In genomic region chr2:227848586-227848985, GRCh38 we compare ENCODE assay signal across 11 cellular contexts. TPM values are rescaled to one million over a fixed set of nuclear protein-coding genes. Genes with fewer than 3 reads are reported as not detected.
DNase-seq lines count a peak whose midpoint lies in the region; ATAC-seq, FAIRE-seq and TF ChIP-seq lines count a peak whose summit lies in the region.
"Had no signal": no experiment of that assay in that cellular context is flagged by ENCODE, and none has a peak within 500 bp of the region (broad histone marks: within the 10 kb centered on the region; RNA-seq: fewer than 3 reads in every experiment).

No MANE protein-coding gene starts in this region.

- H3K4me3 Mint-ChIP-seq in activated naive CD4-positive, alpha-beta T cell treated with anti-CD3 and anti-CD28 coated beads, Interleukin-2, amount 10 ng/mL, durations not matched to agents 7 days and 5 days: no peak overlapping the region
- no peak overlapping the region for H3K4me3 Mint-ChIP-seq in chondrocyte (ENCODE audit: unreplicated experiment)
- H3K4me3 Mint-ChIP-seq: neural crest cell had no signal

- H3K36me3 ChIP-seq in GM12878 (ENCODE audit: control insufficient read depth in 2 of 2, insufficient read depth in 2 of 2, low read length in 1 of 2) (no peaks in the 10 kb centered on the region), OCI-LY7 (ENCODE audit: insufficient read depth, low read length) (no peaks in the 10 kb centered on the region)

- H3K9me3 Mint-ChIP-seq in activated naive CD4-positive, alpha-beta T cell treated with anti-CD3 and anti-CD28 coated beads, Interleukin-2, amount 50 U/mL, for 72 hours: peaks cover 0 to 9% of the 10 kb centered on the region in 2 donors
- no peaks in the 10 kb centered on the region for H3K9me3 Mint-ChIP-seq in activated naive CD4-positive, alpha-beta T cell treated with anti-CD3 and anti-CD28 coated beads, Interleukin-2, amount 10 ng/mL, durations not matched to agents 7 days and 5 days
- H3K9me3 Mint-ChIP-seq in chondrocyte (ENCODE audit: low read depth): peaks cover 4% of the 10 kb centered on the region

- no peaks in the 10 kb centered on the region for H3K27me3 ChIP-seq in GM12878 (replicated peaks in 1 of 2; ENCODE audit: control insufficient read depth in 2 of 2, insufficient read depth in 2 of 2, low read length in 1 of 2)

- no peaks in the 10 kb centered on the region for H3K27me3 Mint-ChIP-seq in activated naive CD4-positive, alpha-beta T cell treated with anti-CD3 and anti-CD28 coated beads, Interleukin-2, amount 10 ng/mL, durations not matched to agents 7 days and 5 days
- H3K27me3 Mint-ChIP-seq in chondrocyte (ENCODE audit: low read depth): no peaks in the 10 kb centered on the region

- H3K27ac ChIP-seq in GM12878 (ENCODE audit: control insufficient read depth, insufficient read depth) (peak overlapping the region; percentile 38), OCI-LY7 (ENCODE audit: low read depth, low read length, poor library complexity, severe bottlenecking) (no peak overlapping the region)

- no TSS peak for BruUV-seq in GM12878 (replicated peaks; lab: Mats Ljungman, UMichigan)
- BruUV-seq in OCI-LY7 (replicated peaks; lab: Mats Ljungman, UMichigan): no TSS peak

- intact Hi-C loops in GM12878 (cut with micrococcal nuclease; ENCODE audit: unreplicated experiment) (loop anchor here (2.0 to 10.0 kb wide), 4 partner anchors 34 to 524 kb away; partner anchors contain the start of gene MFF), OCI-LY7 (cut with micrococcal nuclease; ENCODE audit: unreplicated experiment) (no loop called here)

- no peaks in the 10 kb centered on the region; the same call in 1 of the 2 replicates for H3K9me2 ChIP-seq in OCI-LY7 (ENCODE audit: insufficient read depth, low read length)

- RAD21 ChIA-PET in GM12878 (lab: Charles Lee; ENCODE audit: unreplicated experiment): interaction anchor here (0.7 kb wide), 1 partner anchor 1009 kb away, joined by 3 read pairs; no protein-coding TSS in a partner anchor

- WGBS in GM12878 (ENCODE audit: insufficient coverage, insufficient replicate concordance, low lambda C conversion rate, missing lambda C conversion rate): 23% methylated on average over 4 of the region's 4 CpGs

- no peak overlapping the region for H3K27ac Mint-ChIP-seq in activated naive CD4-positive, alpha-beta T cell treated with anti-CD3 and anti-CD28 coated beads, Interleukin-2, amount 50 U/mL, for 72 hours
- H3K27ac Mint-ChIP-seq in activated naive CD4-positive, alpha-beta T cell treated with anti-CD3 and anti-CD28 coated beads, Interleukin-2, amount 10 ng/mL, durations not matched to agents 7 days and 5 days: no peak overlapping the region
- no peak overlapping the region for H3K27ac Mint-ChIP-seq in chondrocyte (ENCODE audit: unreplicated experiment)

- H3K4me1 ChIP-seq in GM12878 (ENCODE audit: control insufficient read depth, insufficient read depth, low read length) (peaks cover 8% of the 10 kb centered on the region; the same call in 1 of the 2 replicates), OCI-LY7 (ENCODE audit: insufficient read depth, low read length, poor library complexity, severe bottlenecking) (no peaks in the 10 kb centered on the region)

- no peaks in the 10 kb centered on the region for H4K20me1 ChIP-seq in GM12878 (ENCODE audit: control insufficient read depth, insufficient read depth)
- no peaks in the 10 kb centered on the region for H4K20me1 ChIP-seq in OCI-LY7 (ENCODE audit: insufficient read depth, low read length)

- H3K4me1 Mint-ChIP-seq in activated naive CD4-positive, alpha-beta T cell treated with anti-CD3 and anti-CD28 coated beads, Interleukin-2, amount 10 ng/mL, durations not matched to agents 7 days and 5 days: no peaks in the 10 kb centered on the region
- H3K4me1 Mint-ChIP-seq in chondrocyte (ENCODE audit: low read depth): peaks cover 44% of the 10 kb centered on the region
- H3K4me1 Mint-ChIP-seq: neural crest cell had no signal

- no peak overlapping the region for H3K9ac ChIP-seq in GM12878 (ENCODE audit: control insufficient read depth, insufficient read depth, low read length)

- TF ChIP-seq CTCF in GM12878 (IDR thresholded peaks at IDR 0.05 in 2 of 3, conservative IDR thresholded peaks at IDR 0.05 in 1 of 3; ENCODE audit: control insufficient read depth in 2 of 3, extremely low read depth in 1 of 3, insufficient read depth in 1 of 3, low read depth in 3 of 3, low read length in 3 of 3) (no peak), OCI-LY7 (conservative IDR thresholded peaks at IDR 0.05; ENCODE audit: low read length) (no peak), chondrocyte (IDR thresholded peaks at IDR 0.05) (no peak)

- FAIRE-seq in GM12878 (lab: Jason Lieb, UNC): peak; percentile 62

- H2AFZ ChIP-seq in GM12878 (ENCODE audit: control insufficient read depth, low read depth, low read length) (no peak overlapping the region; the same call in 1 of the 2 replicates), OCI-LY7 (ENCODE audit: low read length) (no peak overlapping the region)

- 0 out of 4 replicates have a peak, but pooled peaks of 1 of the 2 experiments have one; percentile 50 for TF ChIP-seq EP300 in GM12878 (IDR thresholded peaks at IDR 0.05; ENCODE audit: borderline replicate concordance in 1 of 2, control insufficient read depth in 1 of 2, low read depth in 2 of 2, low read length in 2 of 2)

- H3K9me3 ChIP-seq in GM12878 (replicated peaks; ENCODE audit: control insufficient read depth, insufficient read depth, low read length): no peaks in the 10 kb centered on the region; the same call in 2 of the 3 replicates
- no peaks in the 10 kb centered on the region for H3K9me3 ChIP-seq in OCI-LY7 (ENCODE audit: low read length)

- POLR2A ChIA-PET in GM12878 (lab: Charles Lee) (no interaction called here), OCI-LY7 (lab: Charles Lee) (no interaction called here)

- no peak for TF ChIP-seq POLR2A in GM12878 (IDR thresholded peaks at IDR 0.05; ENCODE audit: low read depth, low read length)

- DNase-seq in activated naive CD4-positive, alpha-beta T cell treated with anti-CD3 and anti-CD28 coated beads, Interleukin-2, amount 50 U/mL, for 72 hours (ENCODE audit: low spot score in 2 of 2): no peak
- no peak for DNase-seq in activated naive CD4-positive, alpha-beta T cell treated with anti-CD3 and anti-CD28 coated beads, Interleukin-2, amount 10 ng/mL, durations not matched to agents 7 days and 5 days
- DNase-seq in GM12878 (ENCODE audit: low read depth, low spot score): peak; percentile 80
- peak; percentile 62 for DNase-seq in ureter (ENCODE audit: low spot score)
- DNase-seq in OCI-LY7 (ENCODE audit: low spot score): no peak
- no peak for DNase-seq in chondrocyte (ENCODE audit: low spot score)
- no peak for DNase-seq in KG1 (lab: John Stamatoyannopoulos, UW)
- DNase-seq: NCI-H2081; stimulated activated CD4-positive, alpha-beta T cell treated with anti-CD3 and anti-CD28 coated beads, Interleukin-4, amount 100 ng/mL, for 1 hour had no signal

- H3K4me2 ChIP-seq in GM12878 (ENCODE audit: control insufficient read depth, insufficient read depth): 0 out of 2 replicates have a peak overlapping the region, but pooled peaks have one; percentile 5
- no peak overlapping the region for H3K4me2 ChIP-seq in OCI-LY7 (ENCODE audit: low read length)

- CTCF ChIA-PET in activated naive CD4-positive, alpha-beta T cell treated with anti-CD3 and anti-CD28 coated beads, Interleukin-2, amount 10 ng/mL, durations not matched to agents 7 days and 5 days (lab: Charles Lee): interaction anchor here (0.6 kb wide), 1 partner anchor 201 kb away, joined by 3 read pairs; no protein-coding TSS in a partner anchor
- CTCF ChIA-PET in GM12878 (lab: Yijun Ruan, JAX) (no interaction called here), OCI-LY7 (lab: Charles Lee; ENCODE audit: unreplicated experiment) (no interaction called here)

- peak; percentile 46 to 72 for ATAC-seq in activated naive CD4-positive, alpha-beta T cell treated with anti-CD3 and anti-CD28 coated beads, Interleukin-2, amount 50 U/mL, for 72 hours
- ATAC-seq in HG02852 (IDR thresholded peaks at IDR 0.05; ENCODE audit: unreplicated experiment) (peak; percentile 85), GM12878 (peak; percentile 95)

- no peaks in the 10 kb centered on the region for H3K36me3 Mint-ChIP-seq in activated naive CD4-positive, alpha-beta T cell treated with anti-CD3 and anti-CD28 coated beads, Interleukin-2, amount 50 U/mL, for 72 hours
- H3K36me3 Mint-ChIP-seq in activated naive CD4-positive, alpha-beta T cell treated with anti-CD3 and anti-CD28 coated beads, Interleukin-2, amount 10 ng/mL, durations not matched to agents 7 days and 5 days: no peaks in the 10 kb centered on the region
- H3K36me3 Mint-ChIP-seq in chondrocyte (ENCODE audit: low read depth): no peaks in the 10 kb centered on the region

- TF ChIP-seq RAD21 in GM12878 (IDR thresholded peaks at IDR 0.05; ENCODE audit: insufficient read depth, low read depth, low read length): no peak

- H3K4me3 ChIP-seq in GM12878: peak overlapping the region; percentile 20; the same call in 1 of the 2 replicates
- H3K4me3 ChIP-seq in OCI-LY7 (ENCODE audit: low read depth, low read length, poor library complexity, severe bottlenecking): no peak overlapping the region

- in situ Hi-C loops in GM12878 (cut with MboI): no loop called here

- H3K79me2 ChIP-seq in GM12878 (ENCODE audit: control insufficient read depth, insufficient read depth, low read length) (no peaks in the 10 kb centered on the region), OCI-LY7 (ENCODE audit: insufficient read depth, low read depth, low read length) (no peaks in the 10 kb centered on the region)

- SMC1A ChIA-PET in GM12878 (lab: Charles Lee; ENCODE audit: uncharacterized antibody, unreplicated experiment): interaction anchor here (3.3 kb wide), 1 partner anchor 13 kb away, joined by 16 read pairs; no protein-coding TSS in a partner anchor

RNA-seq across cellular contexts. Expression of gene DAW1, which starts 22.8 kb away (rescaled TPM):
- total RNA-seq in activated naive CD4-positive, alpha-beta T cell treated with anti-CD3 and anti-CD28 coated beads, Interleukin-2, amount 50 U/mL, for 72 hours: not detected
- 0.19 and 0.29 TPM in 2 replicates for total RNA-seq in GM12878 (2013; cell fraction: nucleolus; rRNA removed)
- not detected in 2 replicates for total RNA-seq in GM12878 (2014; rRNA removed)
- total RNA-seq in GM12878 (2014; rRNA removed; fragmentation: Illumina TruSeq; extraction: Trizol): not detected in 2 replicates
- total RNA-seq in GM12878 (2021): not detected in 2 replicates
- not detected for polyA plus RNA-seq in GM12878 (2011; ENCODE audit: low read depth)
- polyA plus RNA-seq in GM12878 (2011; rRNA removed): 0.12 TPM in 1 of 2 replicates, not detected in the other
- polyA plus RNA-seq in GM12878 (2011; cell fraction: cytosol; rRNA removed): not detected in 2 replicates
- polyA plus RNA-seq in GM12878 (2011; cell fraction: nucleus; rRNA removed): 0.04 TPM in 1 of 2 replicates, not detected in the other
- polyA plus RNA-seq in GM12878 (2012): not detected in 2 replicates
- not detected in 2 replicates for polyA plus RNA-seq in GM12878 (2014; fragmentation: Illumina TruSeq; extraction: Trizol)
- under 1 TPM in 1 of 2 experiments, not detected in 1; 0.04 TPM for polyA plus RNA-seq in GM12878 (2014; fragmentation: Nextera tagmentation; extraction: Ambion mirVana)
- not detected in 2 replicates for polyA plus RNA-seq in GM12878 (2014; rRNA removed)
- polyA plus RNA-seq in GM12878 (2016; fragmentation: Nextera tagmentation; extraction: Ambion mirVana): not detected
- not detected in 2 replicates for polyA minus RNA-seq in GM12878 (2011; rRNA and poly(A)+ RNA removed)
- not detected in 2 replicates for polyA minus RNA-seq in GM12878 (2011; cell fraction: cytosol; rRNA and poly(A)+ RNA removed)
- polyA minus RNA-seq in GM12878 (2011; cell fraction: nucleus; rRNA and poly(A)+ RNA removed): not detected in 2 replicates
- total RNA-seq in ureter: not detected
- not detected in 2 replicates for total RNA-seq in OCI-LY7 (2014; rRNA removed; shearing (Covaris generic))
- total RNA-seq in OCI-LY7 (2022): not detected in 2 replicates
- total RNA-seq in chondrocyte: 0.28 to 0.65 TPM (median 0.47 TPM) in 3 replicates
- total RNA-seq: neural crest cell had no signal

RNA-seq across cellular contexts. Expression of gene CCL20, which starts 34.9 kb away (rescaled TPM):
- 1 to 10 TPM; 3.4 to 5.3 TPM for total RNA-seq in activated naive CD4-positive, alpha-beta T cell treated with anti-CD3 and anti-CD28 coated beads, Interleukin-2, amount 50 U/mL, for 72 hours
- total RNA-seq in GM12878 (2013; cell fraction: nucleolus; rRNA removed): 16.3 and 19.7 TPM in 2 replicates
- 6.9 and 9.1 TPM in 2 replicates for total RNA-seq in GM12878 (2014; rRNA removed)
- total RNA-seq in GM12878 (2014; rRNA removed; fragmentation: Illumina TruSeq; extraction: Trizol): 11.4 and 12.6 TPM in 2 replicates
- 5.5 and 6.6 TPM in 2 replicates for total RNA-seq in GM12878 (2021)
- 0.89 TPM for polyA plus RNA-seq in GM12878 (2011; ENCODE audit: low read depth)
- 27.4 and 39.2 TPM in 2 replicates for polyA plus RNA-seq in GM12878 (2011; rRNA removed)
- 7.6 and 8.2 TPM in 2 replicates for polyA plus RNA-seq in GM12878 (2011; cell fraction: cytosol; rRNA removed)
- polyA plus RNA-seq in GM12878 (2011; cell fraction: nucleus; rRNA removed): 8.2 and 9.0 TPM in 2 replicates
- polyA plus RNA-seq in GM12878 (2012): 1.7 and 2.6 TPM in 2 replicates
- 10.8 and 14.8 TPM in 2 replicates for polyA plus RNA-seq in GM12878 (2014; fragmentation: Illumina TruSeq; extraction: Trizol)
- polyA plus RNA-seq in GM12878 (2014; fragmentation: Nextera tagmentation; extraction: Ambion mirVana): 10 to 100 TPM; 26.3 to 35.7 TPM
- polyA plus RNA-seq in GM12878 (2014; rRNA removed): 7.6 and 8.3 TPM in 2 replicates
- polyA plus RNA-seq in GM12878 (2016; fragmentation: Nextera tagmentation; extraction: Ambion mirVana): 10 to 100 TPM; 19.7 to 19.8 TPM
- 7.2 and 10.2 TPM in 2 replicates for polyA minus RNA-seq in GM12878 (2011; rRNA and poly(A)+ RNA removed)
- 4.8 and 8.3 TPM in 2 replicates for polyA minus RNA-seq in GM12878 (2011; cell fraction: cytosol; rRNA and poly(A)+ RNA removed)
- polyA minus RNA-seq in GM12878 (2011; cell fraction: nucleus; rRNA and poly(A)+ RNA removed): 2.7 and 3.2 TPM in 2 replicates
- total RNA-seq in ureter: 2.3 TPM
- total RNA-seq in OCI-LY7 (2014; rRNA removed; shearing (Covaris generic)): not detected in 2 replicates
- not detected in 2 replicates for total RNA-seq in OCI-LY7 (2022)
- 0.45 to 1.9 TPM (median 0.79 TPM) in 3 replicates for total RNA-seq in chondrocyte
- total RNA-seq: neural crest cell had no signal

Comparison
In these comparisons a context has a peak if more than half of its experiments do, and no peak if none do; other contexts are left out.
1. DNase-seq: peak in GM12878 (single experiment) and ureter (single experiment); none in activated naive CD4-positive, alpha-beta T cell treated with anti-CD3 and anti-CD28 coated beads, Interleukin-2, amount 50 U/mL, for 72 hours (0 of 2), activated naive CD4-positive, alpha-beta T cell treated with anti-CD3 and anti-CD28 coated beads, Interleukin-2, amount 10 ng/mL, durations not matched to agents 7 days and 5 days (single experiment), OCI-LY7 (single experiment), chondrocyte (single experiment) and KG1 (single experiment).
2. Peak in every context shown above with its lines, with median percentiles within 50 percentile points of each other: ATAC-seq.